In genomic region chr3:57729339-57730039, GRCh38 we compare ENCODE assay signal across 23 cellular contexts. TPM values are rescaled to one million over a fixed set of nuclear protein-coding genes. Genes with fewer than 3 reads are reported as not detected.
A peak's percentile ranks its signal among the peaks of the same experiment; 100 is the strongest.
DNase-seq lines count a peak whose midpoint lies in the region; FAIRE-seq and TF ChIP-seq lines count a peak whose summit lies in the region.
"Had no signal": no experiment of that assay in that cellular context is flagged by ENCODE, and none has a peak within 500 bp of the region (broad histone marks: within the 10 kb centered on the region; RNA-seq: fewer than 3 reads in every experiment).

No MANE protein-coding gene starts in this region.

- H3K27ac ChIP-seq in HL-60 (replicated peaks) (peak overlapping the region; percentile 78), kidney (ENCODE audit: low read depth in 2 of 2, low read length in 2 of 2) (no peak overlapping the region)
- H3K27ac ChIP-seq: ascending aorta, Peyer's patch, prostate gland, SK-N-MC, transverse colon had no signal

- no peaks in the 10 kb centered on the region for H3K4me1 ChIP-seq in kidney (ENCODE audit: control insufficient read depth in 1 of 2, insufficient read depth in 1 of 2, low read depth in 1 of 2, low read length in 2 of 2)
- H3K4me1 ChIP-seq: ascending aorta, Peyer's patch, prostate gland, transverse colon had no signal

- intact Hi-C loops in kidney (cut with DNase I): no loop called here

- FAIRE-seq in GM12892 (lab: Jason Lieb, UNC) (no peak), kidney (lab: Jason Lieb, UNC) (no peak)
- FAIRE-seq: small intestine had no signal

- TF ChIP-seq POLR2A in GM12892 (IDR thresholded peaks at IDR 0.05; ENCODE audit: low read depth, low read length): no peak

- no peaks in the 10 kb centered on the region for H3K9me3 ChIP-seq in kidney (ENCODE audit: control insufficient read depth in 1 of 2, low read length in 2 of 2)
- H3K9me3 ChIP-seq: ascending aorta, MG63, Peyer's patch, prostate gland, transverse colon had no signal

- no peak overlapping the region for H3K9ac ChIP-seq in kidney (ENCODE audit: low read length in 2 of 2)

- no peaks in the 10 kb centered on the region for H3K36me3 ChIP-seq in kidney (ENCODE audit: control insufficient read depth in 1 of 2, insufficient read depth in 2 of 2, low read length in 2 of 2)
- H3K36me3 ChIP-seq: ascending aorta, MG63, Peyer's patch, prostate gland, transverse colon had no signal

- DNase-seq in AML-193 (lab: John Stamatoyannopoulos, UW) (peak; percentile 91), HL-60 (ENCODE audit: low read depth in 1 of 2, low spot score in 1 of 2) (peak; percentile 58 to 82), SKM-1 (lab: John Stamatoyannopoulos, UW; ENCODE audit: unreplicated experiment) (peak; percentile 66), fibroblast of villous mesenchyme (ENCODE audit: low read depth) (peak; percentile 18), NCI-H526 treated with DMSO at 0.1 percent for 48 hours (lab: John Stamatoyannopoulos, UW) (no peak), GM12892 (ENCODE audit: insufficient read length) (no peak), GM20000 (ENCODE audit: low spot score) (no peak), kidney (no peak)
- DNase-seq: activated naive CD4-positive, alpha-beta T cell treated with anti-CD3 and anti-CD28 coated beads, Interleukin-2, amount 10 ng/mL, durations not matched to agents 7 days and 5 days; activated T-cell treated with anti-CD3 and anti-CD28 coated beads, Interleukin-2, amount 50 U/mL, for 48 hours; cerebellar nuclear complex; DMS79 treated with DMSO at 0.1 percent for 48 hours; MG63; NCI-H187; NCI-H345; Peyer's patch; small intestine; stimulated activated CD4-positive, alpha-beta T cell treated with anti-CD3 and anti-CD28 coated beads, Interleukin-4, amount 100 ng/mL, for 1 hour; T1000; transverse colon had no signal

- H3K4me3 ChIP-seq in HL-60 (replicated peaks; ENCODE audit: insufficient read depth, low read length) (no peak overlapping the region), fibroblast of villous mesenchyme (ENCODE audit: low read depth, low read length) (no peak overlapping the region), kidney (ENCODE audit: low read length in 2 of 2) (no peak overlapping the region)
- H3K4me3 ChIP-seq: ascending aorta, MG63, Peyer's patch, prostate gland, SK-N-MC, transverse colon had no signal

- no peaks in the 10 kb centered on the region for H3K27me3 ChIP-seq in HL-60 (ENCODE audit: insufficient read depth, poor library complexity, severe bottlenecking)
- H3K27me3 ChIP-seq: ascending aorta, MG63, Peyer's patch, transverse colon had no signal

- TF ChIP-seq CTCF in HL-60 (IDR thresholded peaks at IDR 0.05; ENCODE audit: insufficient read depth, low read length) (no peak), fibroblast of villous mesenchyme (IDR thresholded peaks at IDR 0.05; ENCODE audit: insufficient read depth, low read depth, low read length) (no peak), GM20000 (IDR thresholded peaks at IDR 0.05; ENCODE audit: extremely low read depth, missing control alignments) (no peak), kidney (IDR thresholded peaks at IDR 0.05; ENCODE audit: borderline replicate concordance, extremely low read depth, insufficient read depth) (no peak)

RNA-seq across cellular contexts. Expression of gene SLMAP, which starts 26.6 kb away (rescaled TPM):
- 77.3 and 82.1 TPM in 2 replicates for total RNA-seq in fibroblast of villous mesenchyme
- polyA plus RNA-seq in GM12892 (2012; ENCODE audit: missing spikeins): 22.1 TPM
- 86.1 TPM for total RNA-seq in kidney
- 22.0 TPM for polyA plus RNA-seq in kidney (ENCODE audit: insufficient read depth, low read depth, low replicate concordance)

RNA-seq across cellular contexts. Expression of gene DENND6A, which starts 36.6 kb away (rescaled TPM):
- 23.2 and 33.2 TPM in 2 replicates for total RNA-seq in fibroblast of villous mesenchyme
- 7.5 TPM for polyA plus RNA-seq in GM12892 (2012; ENCODE audit: missing spikeins)
- 38.4 TPM for total RNA-seq in kidney
- 7.8 TPM for polyA plus RNA-seq in kidney (ENCODE audit: insufficient read depth, low read depth, low replicate concordance)

Comparison
In these comparisons a context has a peak if more than half of its experiments do, and no peak if none do; other contexts are left out.
1. DNase-seq: peak in AML-193 (2 of 2), HL-60 (2 of 2), SKM-1 (single experiment) and fibroblast of villous mesenchyme (single experiment); none in NCI-H526 treated with DMSO at 0.1 percent for 48 hours (single experiment), GM12892 (single experiment), GM20000 (single experiment) and kidney (single experiment).